Comparison of ENCODE assay signal across 4 cellular contexts in genomic region chr11:90088731-90089130, GRCh38. TPM values are rescaled to one million over a fixed set of nuclear protein-coding genes. Genes with fewer than 3 reads are reported as not detected.
"Had no signal": no experiment of that assay in that cellular context is flagged by ENCODE, and none has a peak within 500 bp of the region (broad histone marks: within the 10 kb centered on the region; RNA-seq: fewer than 3 reads in every experiment).

No MANE protein-coding gene starts in this region.

RNA-seq across cellular contexts. Expression of gene UBTFL1, which starts 3.0 kb away (rescaled TPM):
- total RNA-seq: LHCN-M2, M059J, MCF 10A, NCI-H460 had no signal

RNA-seq across cellular contexts. Expression of gene NAALAD2, which starts 45.7 kb away (rescaled TPM):
- total RNA-seq: MCF 10A, NCI-H460 had no signal

RNA-seq across cellular contexts. Expression of gene TRIM49C, which starts 57.8 kb away (rescaled TPM):
- total RNA-seq: LHCN-M2, M059J, MCF 10A, NCI-H460 had no signal
